9 cellular contexts compared by ENCODE assay signal in the genomic region with DNA sequence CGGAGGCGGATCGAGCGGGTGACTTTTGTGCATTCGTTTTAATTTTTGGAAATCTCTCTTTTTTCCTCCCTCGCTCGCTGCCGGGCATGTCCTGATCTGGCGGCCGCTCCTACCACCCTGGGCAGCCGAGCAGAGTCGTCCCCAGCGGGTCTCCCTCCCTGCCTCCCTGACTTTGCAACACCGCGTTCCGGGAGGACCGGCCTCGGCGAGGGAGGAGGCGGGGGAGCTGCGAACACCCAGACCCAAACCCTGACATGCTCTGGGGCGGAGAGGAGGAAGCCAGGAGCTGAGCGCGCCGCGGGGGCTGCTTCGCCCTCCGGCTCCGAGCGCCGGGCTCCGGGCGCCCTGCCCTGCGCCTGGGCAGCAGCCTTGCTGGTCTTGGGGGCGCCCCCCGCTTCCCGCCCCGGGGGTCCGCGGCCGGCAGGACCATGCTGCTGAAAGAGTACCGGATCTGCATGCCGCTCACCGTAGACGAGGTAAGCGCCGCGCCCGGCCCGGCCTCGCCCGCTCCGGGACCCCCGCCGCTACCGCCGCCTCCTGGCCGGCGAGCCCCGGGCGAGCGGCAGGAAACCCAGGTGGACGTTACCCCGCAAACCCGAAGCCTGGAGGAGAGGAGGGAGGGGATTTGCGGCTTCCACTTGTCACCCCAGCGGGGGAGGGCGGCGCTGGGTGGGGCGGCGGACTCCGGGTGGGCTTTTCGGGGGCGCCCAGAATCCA. TPM values are rescaled to one million over a fixed set of nuclear protein-coding genes. Genes with fewer than 3 reads are reported as not detected.
A peak's percentile ranks its signal among the peaks of the same experiment; 100 is the strongest.
DNase-seq lines count a peak whose midpoint lies in the region; ATAC-seq, FAIRE-seq and TF ChIP-seq lines count a peak whose summit lies in the region.
"Had no signal": no experiment of that assay in that cellular context is flagged by ENCODE, and none has a peak within 500 bp of the region (broad histone marks: within the 10 kb centered on the region; RNA-seq: fewer than 3 reads in every experiment).

No MANE protein-coding gene starts in this region.

- H3K4me3 ChIP-seq in endothelial cell of umbilical vein (replicated peaks in 1 of 3; ENCODE audit: insufficient read depth in 1 of 3, low read depth in 1 of 3, low read length in 3 of 3) (peak overlapping the region; percentile 56 to 87 (median 85)), mucosa of rectum (ENCODE audit: low read length in 2 of 2) (peak overlapping the region; percentile 79 to 80), subcutaneous abdominal adipose tissue (ENCODE audit: low read depth in 1 of 5, low read length in 5 of 5) (peak overlapping the region; percentile 57 to 92 (median 88))

- no peaks in the 10 kb centered on the region for H4K20me1 ChIP-seq in endothelial cell of umbilical vein (replicated peaks; ENCODE audit: control insufficient read depth, extremely low read depth, insufficient read depth, low read length)

- POLR2A ChIA-PET in endothelial cell of umbilical vein (lab: Charles Lee) = interaction anchor here (0.5 kb wide), 1 partner anchor 23 kb away, joined by 6 read pairs; no protein-coding TSS in a partner anchor

- no peak for FAIRE-seq in endothelial cell of umbilical vein (lab: Jason Lieb, UNC)
- FAIRE-seq: frontal cortex had no signal

- no peaks in the 10 kb centered on the region for H3K9me3 ChIP-seq in endothelial cell of umbilical vein (replicated peaks; ENCODE audit: control insufficient read depth, insufficient read depth, low read length)
- no peaks in the 10 kb centered on the region for H3K9me3 ChIP-seq in mucosa of rectum (ENCODE audit: control insufficient read depth in 2 of 2, low read length in 2 of 2)
- H3K9me3 ChIP-seq in subcutaneous abdominal adipose tissue (ENCODE audit: control insufficient read depth in 5 of 5, low read length in 5 of 5) = no peaks in the 10 kb centered on the region

- BruUV-seq in endothelial cell of umbilical vein (replicated peaks; lab: Mats Ljungman, UMichigan) = TSS peak; percentile 28

- peak; percentile 56 for DNase-seq in EL
- DNase-seq in HCEC 1CT = peak; percentile 42
- peak; percentile 53 for DNase-seq in NCI-H345 (lab: John Stamatoyannopoulos, UW)
- peak; percentile 58 for DNase-seq in activated CD8-positive, alpha-beta memory T cell treated with anti-CD3 and anti-CD28 coated beads, Interleukin-2, amount 50 U/mL, for 4 hours
- no peak for DNase-seq in endothelial cell of umbilical vein (ENCODE audit: low read depth, low spot score)

- H3K36me3 ChIP-seq in endothelial cell of umbilical vein (ENCODE audit: control insufficient read depth in 2 of 2, extremely low read depth in 1 of 2, insufficient read depth in 2 of 2, low read length in 2 of 2) = no peaks in the 10 kb centered on the region
- H3K36me3 ChIP-seq in mucosa of rectum (ENCODE audit: control insufficient read depth in 2 of 2, insufficient read depth in 2 of 2, low read length in 2 of 2) = no peaks in the 10 kb centered on the region
- H3K36me3 ChIP-seq in subcutaneous abdominal adipose tissue (ENCODE audit: control insufficient read depth in 5 of 5, insufficient read depth in 5 of 5, low read length in 5 of 5) = no peaks in the 10 kb centered on the region

- H2AFZ ChIP-seq in endothelial cell of umbilical vein (ENCODE audit: low read depth, low read length) = peak overlapping the region; percentile 94

- H3K27ac ChIP-seq in endothelial cell of umbilical vein (ENCODE audit: insufficient read depth, low read depth, low read length) (peak overlapping the region; percentile 82), mucosa of rectum (ENCODE audit: low read depth in 2 of 2, low read length in 2 of 2) (peak overlapping the region; percentile 79), subcutaneous abdominal adipose tissue (ENCODE audit: low read depth, low read length) (peak overlapping the region; percentile 88)

- dilution Hi-C loops in endothelial cell of umbilical vein (cut with MboI; ENCODE audit: extremely low pct_ligation_motif_present, low sequenced_read_pairs) = no loop called here

- TF ChIP-seq POLR2A in endothelial cell of umbilical vein (IDR thresholded peaks at IDR 0.05; ENCODE audit: low read depth, low read length) = no peak

- intact Hi-C loops in endothelial cell of umbilical vein (cut with micrococcal nuclease) = loop anchor here (1.0 to 5.0 kb wide), 9 partner anchors 12 to 399 kb away; no protein-coding TSS in a partner anchor

- ATAC-seq in HG03378 (IDR thresholded peaks at IDR 0.05; ENCODE audit: unreplicated experiment) = no peak

- H3K27me3 ChIP-seq in endothelial cell of umbilical vein (ENCODE audit: control insufficient read depth in 2 of 2, insufficient read depth in 2 of 2, low read length in 2 of 2) (no peaks in the 10 kb centered on the region), mucosa of rectum (ENCODE audit: control insufficient read depth in 2 of 2, insufficient read depth in 2 of 2, low read length in 2 of 2) (no peaks in the 10 kb centered on the region), subcutaneous abdominal adipose tissue (ENCODE audit: control insufficient read depth in 5 of 5, insufficient read depth in 4 of 5, low read length in 5 of 5) (no peaks in the 10 kb centered on the region)

- H3K9me1 ChIP-seq in endothelial cell of umbilical vein (replicated peaks; ENCODE audit: control insufficient read depth, extremely low read depth, insufficient read depth, low read length) = no peaks in the 10 kb centered on the region

- TF ChIP-seq CTCF in endothelial cell of umbilical vein (IDR thresholded peaks at IDR 0.05; ENCODE audit: extremely low read depth in 1 of 2, insufficient read depth in 1 of 2, low read depth in 1 of 2, low read length in 2 of 2) = peak; percentile 20 to 34

- CTCF ChIA-PET in endothelial cell of umbilical vein (lab: Charles Lee) = interaction anchor here (0.8 to 10.9 kb wide), 19 partner anchors 10 to 337 kb away, joined by 3 to 295 read pairs (median 6); partner anchors contain the start of gene PSMD12

- H3K4me2 ChIP-seq in endothelial cell of umbilical vein (ENCODE audit: insufficient read depth, low read length) = peak overlapping the region; percentile 82

- H3K4me1 ChIP-seq in endothelial cell of umbilical vein (ENCODE audit: control insufficient read depth, extremely low read depth, insufficient read depth, low read length) = peaks cover 14% of the 10 kb centered on the region
- H3K4me1 ChIP-seq in mucosa of rectum (ENCODE audit: control insufficient read depth in 2 of 2, insufficient read depth in 2 of 2, low read length in 2 of 2) = peaks cover 7 to 11% of the 10 kb centered on the region in 2 donors
- peaks cover 5 to 37% (median 26%) of the 10 kb centered on the region in 5 donors for H3K4me1 ChIP-seq in subcutaneous abdominal adipose tissue (ENCODE audit: control insufficient read depth in 5 of 5, insufficient read depth in 5 of 5, low read length in 5 of 5)

- peak overlapping the region; percentile 60 for H3K9ac ChIP-seq in endothelial cell of umbilical vein (replicated peaks; ENCODE audit: extremely low read depth, insufficient read depth, low read length)
- peak overlapping the region; percentile 75 to 86 for H3K9ac ChIP-seq in mucosa of rectum (ENCODE audit: low read depth in 1 of 2, low read length in 2 of 2)
- peak overlapping the region; percentile 41 to 91 (median 84) for H3K9ac ChIP-seq in subcutaneous abdominal adipose tissue (ENCODE audit: low read length in 5 of 5)

- H3K79me2 ChIP-seq in endothelial cell of umbilical vein (ENCODE audit: control insufficient read depth, insufficient read depth, low read length) = no peaks in the 10 kb centered on the region

TF ChIP-seq in endothelial cell of umbilical vein, 7 proteins besides CTCF, POLR2A, EP300 and RAD21:
- TF ChIP-seq JUN (IDR thresholded peaks at IDR 0.05; ENCODE audit: borderline replicate concordance, insufficient read depth, insufficient read length, low read depth) (no peak), MYC (IDR thresholded peaks at IDR 0.05; ENCODE audit: low read depth, low read length) (no peak), POLR2AphosphoS5 (IDR thresholded peaks at IDR 0.05; ENCODE audit: insufficient read depth, low read depth, low read length) (no peak), FOS (IDR thresholded peaks at IDR 0.05; ENCODE audit: borderline replicate concordance, insufficient read depth, low read length) (no peak), GATA2 (IDR thresholded peaks at IDR 0.05; ENCODE audit: insufficient read depth, insufficient read length, low read depth, low read length) (no peak), EZH2 (IDR thresholded peaks at IDR 0.05; ENCODE audit: borderline replicate concordance, low read depth, low read length, severe bottlenecking) (no peak)
- TF ChIP-seq, protein P1, sequence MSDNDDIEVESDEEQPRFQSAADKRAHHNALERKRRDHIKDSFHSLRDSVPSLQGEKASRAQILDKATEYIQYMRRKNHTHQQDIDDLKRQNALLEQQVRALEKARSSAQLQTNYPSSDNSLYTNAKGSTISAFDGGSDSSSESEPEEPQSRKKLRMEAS (IDR thresholded peaks at IDR 0.05; ENCODE audit: insufficient read depth, insufficient read length) = no peak

RNA-seq across cellular contexts. Expression of gene PITPNC1, which starts 0.8 kb away (rescaled TPM):
- total RNA-seq in endothelial cell of umbilical vein = 9.6 and 10.5 TPM in 2 replicates
- polyA plus RNA-seq in endothelial cell of umbilical vein = 2.0 and 2.4 TPM in 2 replicates
- polyA plus RNA-seq in endothelial cell of umbilical vein (2011; cell fraction: cytosol; rRNA removed) = 4.4 and 5.0 TPM in 2 replicates
- 4.2 and 4.5 TPM in 2 replicates for polyA plus RNA-seq in endothelial cell of umbilical vein (2011; cell fraction: nucleus; rRNA removed)
- 8.9 and 11.9 TPM in 2 replicates for polyA plus RNA-seq in endothelial cell of umbilical vein (2012)
- polyA minus RNA-seq in endothelial cell of umbilical vein = 5.0 and 6.5 TPM in 2 replicates
- 9.3 TPM for polyA minus RNA-seq in endothelial cell of umbilical vein (2011; cell fraction: cytosol; rRNA and poly(A)+ RNA removed)
- polyA minus RNA-seq in endothelial cell of umbilical vein (2011; cell fraction: nucleus; rRNA and poly(A)+ RNA removed) = 6.4 TPM in 2 replicates

RNA-seq across cellular contexts. Expression of gene PSMD12, which starts 11.5 kb away (rescaled TPM):
- total RNA-seq in endothelial cell of umbilical vein = 69.8 and 73.0 TPM in 2 replicates
- polyA plus RNA-seq in endothelial cell of umbilical vein = 8.8 and 14.1 TPM in 2 replicates
- 24.1 and 28.1 TPM in 2 replicates for polyA plus RNA-seq in endothelial cell of umbilical vein (2011; cell fraction: cytosol; rRNA removed)
- 23.4 and 37.2 TPM in 2 replicates for polyA plus RNA-seq in endothelial cell of umbilical vein (2011; cell fraction: nucleus; rRNA removed)
- polyA plus RNA-seq in endothelial cell of umbilical vein (2012) = 53.5 and 93.2 TPM in 2 replicates
- 13.4 and 16.3 TPM in 2 replicates for polyA minus RNA-seq in endothelial cell of umbilical vein
- polyA minus RNA-seq in endothelial cell of umbilical vein (2011; cell fraction: cytosol; rRNA and poly(A)+ RNA removed) = 78.7 TPM
- 23.9 and 30.1 TPM in 2 replicates for polyA minus RNA-seq in endothelial cell of umbilical vein (2011; cell fraction: nucleus; rRNA and poly(A)+ RNA removed)
